ENCODE assay signal across 1 cellular context in the genomic region with DNA sequence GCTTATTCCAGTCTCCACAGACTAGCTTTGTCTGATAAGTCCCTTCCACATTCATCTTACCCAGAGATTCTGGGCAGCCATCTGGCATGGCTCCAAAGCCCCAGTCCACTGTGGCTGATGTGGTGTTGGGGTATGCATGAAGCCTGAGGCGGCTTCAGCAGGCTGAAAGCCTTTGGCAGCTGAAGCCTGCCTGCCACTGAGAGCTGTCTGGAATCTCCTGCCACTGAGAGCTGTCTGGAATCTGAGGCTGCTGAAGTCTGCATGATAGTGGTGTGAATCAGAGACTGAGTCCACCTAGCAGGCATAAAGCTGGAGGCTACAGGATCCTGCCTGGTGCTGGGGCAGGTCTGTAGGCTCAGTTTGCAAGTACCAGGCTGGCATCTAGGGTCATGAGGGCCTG.
TF ChIP-seq lines count a peak whose summit lies in the region.

No MANE protein-coding gene starts in this region.

TF ChIP-seq in WTC11, 78 proteins besides CTCF, POLR2A, EP300 and RAD21 (continued from another document):
- TF ChIP-seq FOXJ3 (CRISPR knock-in tag; IDR thresholded peaks at IDR 0.05; ENCODE audit: borderline replicate concordance) (no peak), ZSCAN18 (CRISPR knock-in tag; IDR thresholded peaks at IDR 0.05) (no peak), CBFB (CRISPR knock-in tag; IDR thresholded peaks at IDR 0.05; ENCODE audit: low read depth) (no peak), TEAD4 (CRISPR knock-in tag; IDR thresholded peaks at IDR 0.05) (no peak)
